6 cellular contexts compared by ENCODE assay signal in genomic region chr22:24553597-24554315, GRCh38. TPM values are rescaled to one million over a fixed set of nuclear protein-coding genes. Genes with fewer than 3 reads are reported as not detected.
DNase-seq lines count a peak whose midpoint lies in the region; ATAC-seq and TF ChIP-seq lines count a peak whose summit lies in the region.

No MANE protein-coding gene starts in this region.

- no peak for DNase-seq in MG63
- peak; percentile 16 for DNase-seq in mammary epithelial cell
- DNase-seq in GF-D8 (lab: John Stamatoyannopoulos, UW), result no peak
- no peak for DNase-seq in NCI-H2171 treated with DMSO at 0.1 percent for 48 hours (lab: John Stamatoyannopoulos, UW)

- CTCF ChIA-PET in mammary epithelial cell (lab: Charles Lee; ENCODE audit: low non-redundant PET), result no interaction called here

- H3K4me3 ChIP-seq in MG63 (peak overlapping the region; percentile 89), mammary epithelial cell (replicated peaks in 1 of 3; ENCODE audit: insufficient read depth in 1 of 3, low read depth in 2 of 3, low read length in 3 of 3) (peak overlapping the region; percentile 55 to 97 (median 91)), neuron (ENCODE audit: low read length) (peak overlapping the region; percentile 70)

- H3K4me1 ChIP-seq in mammary epithelial cell (ENCODE audit: insufficient read depth, low read length), result peaks cover 24% of the 10 kb centered on the region
- H3K4me1 ChIP-seq in neuron (ENCODE audit: insufficient read depth, low read length), result peaks cover 25% of the 10 kb centered on the region

- peaks cover 92% of the 10 kb centered on the region for H3K79me2 ChIP-seq in mammary epithelial cell (ENCODE audit: insufficient read depth, low read length)

- H3K9me3 ChIP-seq in MG63, result no peaks in the 10 kb centered on the region
- H3K9me3 ChIP-seq in mammary epithelial cell (replicated peaks; ENCODE audit: insufficient read depth, low read length), result no peaks in the 10 kb centered on the region
- H3K9me3 ChIP-seq in neuron (ENCODE audit: low read length), result no peaks in the 10 kb centered on the region

- ATAC-seq in HG02840 (IDR thresholded peaks at IDR 0.05; ENCODE audit: low FRiP score, unreplicated experiment), result no peak

- peak overlapping the region; percentile 74 for H3K9ac ChIP-seq in mammary epithelial cell (ENCODE audit: insufficient read depth, low read length)

- no peaks in the 10 kb centered on the region for H4K20me1 ChIP-seq in mammary epithelial cell (ENCODE audit: insufficient read depth, low read length)

- H3K27me3 ChIP-seq in MG63, result no peaks in the 10 kb centered on the region
- no peaks in the 10 kb centered on the region for H3K27me3 ChIP-seq in mammary epithelial cell (ENCODE audit: insufficient read depth, low read length)
- no peaks in the 10 kb centered on the region for H3K27me3 ChIP-seq in neuron (ENCODE audit: insufficient read depth, low read length)

- intact Hi-C loops in mammary epithelial cell (cut with micrococcal nuclease), result no loop called here

- BruUV-seq in mammary epithelial cell (replicated peaks; lab: Mats Ljungman, UMichigan), result no TSS peak

- in situ Hi-C loops in mammary epithelial cell (cut with MboI; ENCODE audit: low sequenced_read_pairs in 2 of 2), result no loop called here

- peak overlapping the region; percentile 74 for H3K27ac ChIP-seq in mammary epithelial cell (ENCODE audit: insufficient read depth, low read depth, low read length)

- peak overlapping the region; percentile 85 for H3K4me2 ChIP-seq in mammary epithelial cell (ENCODE audit: insufficient read depth, low read depth, low read length)

- H3K36me3 ChIP-seq in MG63 (peaks cover 29% of the 10 kb centered on the region), mammary epithelial cell (ENCODE audit: insufficient read depth, low read length) (peaks cover 8% of the 10 kb centered on the region), neuron (ENCODE audit: insufficient read depth, low read length) (peaks cover 22% of the 10 kb centered on the region)

- 33% methylated on average over 7 of the region's 12 CpGs for WGBS in mammary epithelial cell (ENCODE audit: low coverage, missing lambda C conversion rate)

- peak overlapping the region; percentile 77 for H2AFZ ChIP-seq in mammary epithelial cell (ENCODE audit: low read depth, low read length)
- no peak overlapping the region for H2AFZ ChIP-seq in neuron (ENCODE audit: low read depth, low read length)

- TF ChIP-seq CTCF in mammary epithelial cell (conservative IDR thresholded peaks at IDR 0.05 in 1 of 2, IDR thresholded peaks at IDR 0.05 in 1 of 2; ENCODE audit: extremely low read depth in 1 of 2, insufficient read depth in 1 of 2, low read depth in 1 of 2, low read length in 2 of 2), result no peak

- dilution Hi-C loops in mammary epithelial cell (cut with HindIII; ENCODE audit: low sequenced_read_pairs), result no loop called here

RNA-seq across cellular contexts. Expression of gene GUCD1, which starts 1.2 kb away (rescaled TPM):
- 66.8 and 128 TPM in 2 replicates for total RNA-seq in MG63 (2014; rRNA removed; shearing (Covaris generic); ENCODE audit: low replicate concordance)
- total RNA-seq in mammary epithelial cell, result 10 to 100 TPM; 60.9 to 98.7 TPM
- polyA plus RNA-seq in mammary epithelial cell, result 88.8 TPM
- polyA minus RNA-seq in mammary epithelial cell, result 60.4 TPM

RNA-seq across cellular contexts. Expression of gene SNRPD3, which starts 2.0 kb away (rescaled TPM):
- total RNA-seq in MG63 (2014; rRNA removed; shearing (Covaris generic); ENCODE audit: low replicate concordance), result 75.1 and 110 TPM in 2 replicates
- total RNA-seq in mammary epithelial cell, result 10 to 100 TPM; 74.8 to 99.7 TPM
- 358 TPM for polyA plus RNA-seq in mammary epithelial cell
- 282 TPM for polyA minus RNA-seq in mammary epithelial cell

RNA-seq across cellular contexts. Expression of gene LRRC75B, which starts 39.1 kb away (rescaled TPM):
- 5.9 TPM in 1 of 2 replicates, not detected in the other for total RNA-seq in MG63 (2014; rRNA removed; shearing (Covaris generic); ENCODE audit: low replicate concordance)
- total RNA-seq in mammary epithelial cell, result 10 to 100 TPM; 11.5 to 17.3 TPM
- 6.9 TPM for polyA plus RNA-seq in mammary epithelial cell
- polyA minus RNA-seq in mammary epithelial cell, result 1.9 TPM

RNA-seq across cellular contexts. Expression of gene GGT1, which starts 49.2 kb away (rescaled TPM):
- total RNA-seq in MG63 (2014; rRNA removed; shearing (Covaris generic); ENCODE audit: low replicate concordance), result 2.2 TPM in 1 of 2 replicates, not detected in the other
- 10 to 100 TPM; 10.9 to 26.5 TPM for total RNA-seq in mammary epithelial cell
- 14.6 TPM for polyA plus RNA-seq in mammary epithelial cell
- polyA minus RNA-seq in mammary epithelial cell, result 18.3 TPM

RNA-seq across cellular contexts. Expression of gene UPB1, which starts 58.6 kb away (rescaled TPM):
- total RNA-seq in MG63 (2014; rRNA removed; shearing (Covaris generic); ENCODE audit: low replicate concordance), result not detected in 2 replicates
- total RNA-seq in mammary epithelial cell, result not detected
- not detected for polyA plus RNA-seq in mammary epithelial cell
- polyA minus RNA-seq in mammary epithelial cell, result not detected
